ENCODE assay signal across 11 cellular contexts in genomic region chr12:116843085-116843484, GRCh38. TPM values are rescaled to one million over a fixed set of nuclear protein-coding genes. Genes with fewer than 3 reads are reported as not detected.
"Had no signal": no experiment of that assay in that cellular context is flagged by ENCODE, and none has a peak within 500 bp of the region (broad histone marks: within the 10 kb centered on the region; RNA-seq: fewer than 3 reads in every experiment).

No MANE protein-coding gene starts in this region.

- H3K27ac Mint-ChIP-seq: GM23338, H9, HFFc6 had no signal

- H3K9ac ChIP-seq: GM23248 had no signal

- H3K4me3 ChIP-seq: GM23248, GM23338, HAP-1 had no signal

- ATAC-seq: GM23338, HCT116 had no signal

- H3K4me1 ChIP-seq: HAP-1 had no signal

- H3K9me3 Mint-ChIP-seq: GM23338, H9, HFFc6 had no signal

- H3K9me3 ChIP-seq: HAP-1 had no signal

- H3K27ac ChIP-seq: GM23248 had no signal

- H3K4me1 Mint-ChIP-seq: GM23338, H9 had no signal

- FAIRE-seq: H1, H54 had no signal

- H3K4me2 ChIP-seq: GM23338 had no signal

- H2AFZ ChIP-seq: GM23248, GM23338 had no signal

- H3K4me3 Mint-ChIP-seq: GM23338, H9, HFFc6 had no signal

- DNase-seq: GM23248, GOT3, H7, H9, HCEC 1CT, HFFc6 had no signal

RNA-seq across cellular contexts. Expression of gene HRK, which starts 38.2 kb away (rescaled TPM):
- total RNA-seq: GM23248, HFFc6 had no signal
- polyA plus RNA-seq: GM23248 had no signal
